1 cellular context compared by ENCODE assay signal in genomic region chr5:149957855-149958254, GRCh38.
TF ChIP-seq lines count a peak whose summit lies in the region.

No MANE protein-coding gene starts in this region.

TF ChIP-seq in HEK293, 187 proteins besides CTCF, POLR2A, EP300 and RAD21 (continued from another document):
- TF ChIP-seq ZNF837 (tag by site-specific recombination; IDR thresholded peaks at IDR 0.05), result no peak
- TF ChIP-seq IKZF3 (tag by site-specific recombination; IDR thresholded peaks at IDR 0.05), result 0 out of 2 replicates have a peak, but pooled peaks have one; percentile 10
- peak; percentile 22; the same call in 1 of the 2 replicates for TF ChIP-seq GLIS1 (tag by site-specific recombination; IDR thresholded peaks at IDR 0.05)
TF ChIP-seq in HEK293: peak in this region for 4.
